ENCODE assay signal across 10 cellular contexts in genomic region chr22:50010676-50011446, GRCh38. TPM values are rescaled to one million over a fixed set of nuclear protein-coding genes. Genes with fewer than 3 reads are reported as not detected.
A peak's percentile ranks its signal among the peaks of the same experiment; 100 is the strongest.
DNase-seq lines count a peak whose midpoint lies in the region; ATAC-seq and TF ChIP-seq lines count a peak whose summit lies in the region.
"Had no signal": no experiment of that assay in that cellular context is flagged by ENCODE, and none has a peak within 500 bp of the region (broad histone marks: within the 10 kb centered on the region; RNA-seq: fewer than 3 reads in every experiment).

No MANE protein-coding gene starts in this region.

- H3K4me1 Mint-ChIP-seq in activated B cell treated with CpG ODN at 0.5 μM for 24 hours (peaks cover 34% of the 10 kb centered on the region), chondrocyte (ENCODE audit: low read depth) (peaks cover 11% of the 10 kb centered on the region)

- TF ChIP-seq RAD21 in SK-N-SH (IDR thresholded peaks at IDR 0.05; ENCODE audit: low read length): no peak

- H3K27ac Mint-ChIP-seq in activated B cell treated with CpG ODN at 0.5 μM for 24 hours: peak overlapping the region; percentile 68
- no peak overlapping the region for H3K27ac Mint-ChIP-seq in chondrocyte (ENCODE audit: unreplicated experiment)

- no peaks in the 10 kb centered on the region for H3K79me2 ChIP-seq in SK-N-SH (ENCODE audit: insufficient read depth)

- TF ChIP-seq POLR2A in erythroblast (IDR thresholded peaks at IDR 0.05; ENCODE audit: low read length): no peak

- H3K27ac ChIP-seq in SK-N-SH (ENCODE audit: low read depth in 2 of 2, low read length in 1 of 2): no peak overlapping the region

- H3K4me1 ChIP-seq in SK-N-SH (ENCODE audit: control insufficient read depth in 1 of 2, insufficient read depth in 2 of 2, low read depth in 1 of 2, low read length in 1 of 2): no peaks in the 10 kb centered on the region

- DNase-seq in GM06990 (ENCODE audit: extremely low read depth, insufficient read length): peak; percentile 76
- peak; percentile 62 for DNase-seq in activated B cell treated with CpG ODN at 0.5 μM for 24 hours
- DNase-seq in chondrocyte (ENCODE audit: low spot score): peak; percentile 75
- peak; percentile 51 for DNase-seq in stimulated activated CD4-positive, alpha-beta T cell treated with anti-CD3 and anti-CD28 coated beads, Interleukin-15, amount 100 ng/mL, for 24 hours
- DNase-seq in NCI-H345 (lab: John Stamatoyannopoulos, UW): no peak
- no peak for DNase-seq in erythroblast (lab: John Stamatoyannopoulos, UW)
- no peak for DNase-seq in SK-N-SH

- TF ChIP-seq CTCF in GM06990 (IDR thresholded peaks at IDR 0.05; ENCODE audit: insufficient read depth, low read length, poor library complexity, severe bottlenecking) (no peak), activated B cell treated with CpG ODN at 0.5 μM for 24 hours (IDR thresholded peaks at IDR 0.05) (no peak), chondrocyte (IDR thresholded peaks at IDR 0.05) (no peak), SK-N-SH (IDR thresholded peaks at IDR 0.05) (no peak)

- no peak overlapping the region for H3K4me2 ChIP-seq in SK-N-SH

- H3F3A ChIP-seq in SK-N-SH (replicated peaks; ENCODE audit: insufficient read depth): no peaks in the 10 kb centered on the region

- no peaks in the 10 kb centered on the region for H3K9me2 ChIP-seq in SK-N-SH

- peak overlapping the region; percentile 48 for H3K4me3 ChIP-seq in GM06990 (replicated peaks; ENCODE audit: low read depth, low read length)
- H3K4me3 ChIP-seq in SK-N-SH (ENCODE audit: low read depth in 2 of 2, low read length in 1 of 2): no peak overlapping the region

- H3K36me3 ChIP-seq in GM06990 (ENCODE audit: control insufficient read depth, insufficient read depth, low read length) (no peaks in the 10 kb centered on the region), SK-N-SH (replicated peaks in 1 of 2; ENCODE audit: control insufficient read depth in 1 of 2, insufficient read depth in 2 of 2, low read length in 1 of 2) (no peaks in the 10 kb centered on the region)

- CTCF ChIA-PET in activated B cell treated with CpG ODN at 0.5 μM for 24 hours (lab: Charles Lee) (interaction anchor here (1.3 kb wide), 1 partner anchor 20 kb away, joined by 3 read pairs; no protein-coding TSS in a partner anchor), SK-N-SH (lab: Yijun Ruan, JAX) (interaction anchor here (0.8 to 3.8 kb wide), 2 partner anchors 19 to 80 kb away, joined by 3 to 20 read pairs; no protein-coding TSS in a partner anchor)

- H3K36me3 Mint-ChIP-seq in activated B cell treated with CpG ODN at 0.5 μM for 24 hours (ENCODE audit: low read depth) (no peaks in the 10 kb centered on the region), chondrocyte (ENCODE audit: low read depth) (no peaks in the 10 kb centered on the region)

- H3K9me3 Mint-ChIP-seq in activated B cell treated with CpG ODN at 0.5 μM for 24 hours (no peaks in the 10 kb centered on the region), chondrocyte (ENCODE audit: low read depth) (no peaks in the 10 kb centered on the region)

- no peak for TF ChIP-seq EP300 in SK-N-SH (IDR thresholded peaks at IDR 0.05; ENCODE audit: borderline replicate concordance in 1 of 2, low read depth in 1 of 2, low read length in 1 of 2)

- H3K9ac ChIP-seq in SK-N-SH: no peak overlapping the region

- H3K9me3 ChIP-seq in SK-N-SH: no peaks in the 10 kb centered on the region

- WGBS in SK-N-SH (ENCODE audit: low lambda C conversion rate): 31% methylated on average over 15 of the region's 61 CpGs

- intact Hi-C loops in activated B cell treated with CpG ODN at 0.5 μM for 24 hours (cut with micrococcal nuclease): loop anchor here (2.0 to 10.0 kb wide), 4 partner anchors 18 to 194 kb away; partner anchors contain the start of genes SELENOO and ZBED4

- no peaks in the 10 kb centered on the region for H4K20me1 ChIP-seq in SK-N-SH (ENCODE audit: insufficient read depth)

- ATAC-seq in activated B cell treated with CpG ODN at 0.5 μM for 24 hours (ENCODE audit: low read depth) (peak; percentile 85), HG02840 (IDR thresholded peaks at IDR 0.05; ENCODE audit: low FRiP score, unreplicated experiment) (no peak)
- ATAC-seq: esophagus mucosa had no signal

- H3K27me3 Mint-ChIP-seq in activated B cell treated with CpG ODN at 0.5 μM for 24 hours (no peaks in the 10 kb centered on the region), chondrocyte (ENCODE audit: low read depth) (peaks cover 9% of the 10 kb centered on the region)

- no peak overlapping the region for H2AFZ ChIP-seq in SK-N-SH (ENCODE audit: low read depth)

- POLR2A ChIA-PET in activated B cell treated with CpG ODN at 0.5 μM for 24 hours (lab: Charles Lee) (interaction anchor here (0.8 to 2.6 kb wide), 11 partner anchors 9 to 182 kb away, joined by 3 to 18 read pairs (median 4); partner anchors contain the start of gene PIM3), SK-N-SH (lab: Yijun Ruan, JAX) (no interaction called here)

- H3K4me3 Mint-ChIP-seq in activated B cell treated with CpG ODN at 0.5 μM for 24 hours (peak overlapping the region; percentile 71), chondrocyte (ENCODE audit: unreplicated experiment) (no peak overlapping the region)

- H3K27me3 ChIP-seq in GM06990 (replicated peaks; ENCODE audit: control insufficient read depth, insufficient read depth, low read length) (no peaks in the 10 kb centered on the region), SK-N-SH (ENCODE audit: insufficient read depth) (peaks cover 52% of the 10 kb centered on the region)

TF ChIP-seq in SK-N-SH, 30 proteins besides CTCF, POLR2A, EP300 and RAD21 (continues in another document):
- TF ChIP-seq SIN3A (IDR thresholded peaks at IDR 0.05; ENCODE audit: borderline replicate concordance, low read depth, low read length): no peak
- TF ChIP-seq MXI1 (IDR thresholded peaks at IDR 0.05; ENCODE audit: low read depth, low read length): no peak
- TF ChIP-seq NFIC (IDR thresholded peaks at IDR 0.05; ENCODE audit: borderline replicate concordance): no peak
- TF ChIP-seq FOXJ3 (CRISPR knock-in tag; IDR thresholded peaks at IDR 0.05): no peak
- no peak for TF ChIP-seq JUND (IDR thresholded peaks at IDR 0.05)
- no peak for TF ChIP-seq ZBTB33 (IDR thresholded peaks at IDR 0.05; ENCODE audit: borderline replicate concordance, low read depth)
- TF ChIP-seq POLR2AphosphoS5 (IDR thresholded peaks at IDR 0.05; ENCODE audit: low read depth, low read length): no peak
- no peak for TF ChIP-seq CHD2 (IDR thresholded peaks at IDR 0.05; ENCODE audit: low read length, partially characterized antibody)
- TF ChIP-seq USF1 (IDR thresholded peaks at IDR 0.05; ENCODE audit: borderline replicate concordance, low read depth): no peak
- TF ChIP-seq USF2 (IDR thresholded peaks at IDR 0.05; ENCODE audit: borderline replicate concordance, low read depth, low read length): no peak
- TF ChIP-seq NRF1 (IDR thresholded peaks at IDR 0.05; ENCODE audit: low read depth, low read length): no peak

RNA-seq across cellular contexts. Expression of gene IL17REL, which starts 1.7 kb away (rescaled TPM):
- 0.15 and 0.31 TPM in 2 replicates for total RNA-seq in activated B cell treated with CpG ODN at 0.5 μM for 24 hours
- total RNA-seq in chondrocyte: 0.17 to 0.23 TPM in 2 of 3 replicates, not detected in the other
- not detected in 2 replicates for polyA plus RNA-seq in SK-N-SH (2012; rRNA removed)
- not detected in 2 replicates for polyA plus RNA-seq in SK-N-SH (2012; cell fraction: cytosol; rRNA removed)
- polyA plus RNA-seq in SK-N-SH (2012; cell fraction: nucleus; rRNA removed): 0.01 TPM in 1 of 2 replicates, not detected in the other
- total RNA-seq: esophagus mucosa, mononuclear cell had no signal

RNA-seq across cellular contexts. Expression of gene TTLL8, which starts 47.2 kb away (rescaled TPM):
- total RNA-seq in activated B cell treated with CpG ODN at 0.5 μM for 24 hours (not detected in 2 replicates), chondrocyte (not detected in 3 replicates)
- polyA plus RNA-seq in SK-N-SH (2012; rRNA removed): not detected in 2 replicates
- polyA plus RNA-seq in SK-N-SH (2012; cell fraction: cytosol; rRNA removed): not detected in 2 replicates
- not detected in 2 replicates for polyA plus RNA-seq in SK-N-SH (2012; cell fraction: nucleus; rRNA removed)
- total RNA-seq: esophagus mucosa, mononuclear cell had no signal

RNA-seq across cellular contexts. Expression of gene PIM3, which starts 50.3 kb away (rescaled TPM):
- total RNA-seq in activated B cell treated with CpG ODN at 0.5 μM for 24 hours: 79.8 and 91.7 TPM in 2 replicates
- 12.0 to 18.2 TPM (median 16.8 TPM) in 3 replicates for total RNA-seq in chondrocyte
- polyA plus RNA-seq in SK-N-SH (2012; rRNA removed): 9.9 and 15.3 TPM in 2 replicates
- polyA plus RNA-seq in SK-N-SH (2012; cell fraction: cytosol; rRNA removed): 6.3 and 10.1 TPM in 2 replicates
- polyA plus RNA-seq in SK-N-SH (2012; cell fraction: nucleus; rRNA removed): 22.4 and 23.7 TPM in 2 replicates

Comparison
In these comparisons a context has a peak if more than half of its experiments do, and no peak if none do; other contexts are left out.
1. DNase-seq: peak in GM06990 (single experiment), activated B cell treated with CpG ODN at 0.5 μM for 24 hours (single experiment), chondrocyte (single experiment) and stimulated activated CD4-positive, alpha-beta T cell treated with anti-CD3 and anti-CD28 coated beads, Interleukin-15, amount 100 ng/mL, for 24 hours (single experiment); none in NCI-H345 (single experiment), erythroblast (0 of 2) and SK-N-SH (single experiment).